ENCODE assay signal across 27 cellular contexts in genomic region chr15:38899300-38899699, GRCh38.
DNase-seq lines count a peak whose midpoint lies in the region; ATAC-seq and TF ChIP-seq lines count a peak whose summit lies in the region.
"Had no signal": no experiment of that assay in that cellular context is flagged by ENCODE, and none has a peak within 500 bp of the region (broad histone marks: within the 10 kb centered on the region; RNA-seq: fewer than 3 reads in every experiment).

No MANE protein-coding gene starts in this region.

- in situ Hi-C loops in mammary epithelial cell (cut with MboI; ENCODE audit: low sequenced_read_pairs in 2 of 2) = no loop called here

- no peaks in the 10 kb centered on the region for H3K36me3 ChIP-seq in mammary epithelial cell (ENCODE audit: insufficient read depth, low read length)
- H3K36me3 ChIP-seq: gastrocnemius medialis, lower lobe of right lung, spleen had no signal

- H3K4me2 ChIP-seq in mammary epithelial cell (ENCODE audit: insufficient read depth, low read depth, low read length) = peak overlapping the region; percentile 5

- peaks cover 31% of the 10 kb centered on the region for H3K4me1 ChIP-seq in mammary epithelial cell (ENCODE audit: insufficient read depth, low read length)
- H3K4me1 ChIP-seq: gastrocnemius medialis had no signal

- CTCF ChIA-PET in mammary epithelial cell (lab: Charles Lee; ENCODE audit: low non-redundant PET) (interaction anchor here (0.5 kb wide), 1 partner anchor 92 kb away, joined by 9 read pairs; no protein-coding TSS in a partner anchor), HEK293T (lab: Yijun Ruan, JAX) (no interaction called here)

- no peak overlapping the region for H3K9ac ChIP-seq in mammary epithelial cell (ENCODE audit: insufficient read depth, low read length)

- H3K27ac Mint-ChIP-seq in activated CD4-positive, alpha-beta T cell treated with anti-CD3 and anti-CD28 coated beads, Interleukin-2, amount 10 ng/mL, durations not matched to agents 24 days and 14 days = no peak overlapping the region
- no peak overlapping the region for H3K27ac Mint-ChIP-seq in activated naive CD8-positive, alpha-beta T cell treated with anti-CD3 and anti-CD28 coated beads for 36 hours
- H3K27ac Mint-ChIP-seq: activated naive CD4-positive, alpha-beta T cell treated with anti-CD3 and anti-CD28 coated beads, Interleukin-2, amount 50 U/mL, for 72 hours; brain; CD8-positive, alpha-beta T cell had no signal

- POLR2A ChIA-PET in HEK293T (lab: Yijun Ruan, JAX) = no interaction called here

- no peaks in the 10 kb centered on the region for H3K4me1 Mint-ChIP-seq in activated CD4-positive, alpha-beta T cell treated with anti-CD3 and anti-CD28 coated beads, Interleukin-2, amount 10 ng/mL, durations not matched to agents 24 days and 14 days
- no peaks in the 10 kb centered on the region for H3K4me1 Mint-ChIP-seq in activated naive CD8-positive, alpha-beta T cell treated with anti-CD3 and anti-CD28 coated beads for 36 hours

- no peaks in the 10 kb centered on the region for H4K20me1 ChIP-seq in mammary epithelial cell (ENCODE audit: insufficient read depth, low read length)

- no peaks in the 10 kb centered on the region for H3K9me3 ChIP-seq in mammary epithelial cell (replicated peaks; ENCODE audit: insufficient read depth, low read length)
- H3K9me3 ChIP-seq: gastrocnemius medialis, lower lobe of right lung, spleen had no signal

- H3K27me3 Mint-ChIP-seq in activated CD4-positive, alpha-beta T cell treated with anti-CD3 and anti-CD28 coated beads, Interleukin-2, amount 10 ng/mL, durations not matched to agents 24 days and 14 days = peaks cover 2% of the 10 kb centered on the region
- peaks cover 2% of the 10 kb centered on the region for H3K27me3 Mint-ChIP-seq in activated naive CD8-positive, alpha-beta T cell treated with anti-CD3 and anti-CD28 coated beads for 36 hours

- peak overlapping the region; percentile 54 for H2AFZ ChIP-seq in mammary epithelial cell (ENCODE audit: low read depth, low read length)

- no peaks in the 10 kb centered on the region for H3K36me3 Mint-ChIP-seq in activated CD4-positive, alpha-beta T cell treated with anti-CD3 and anti-CD28 coated beads, Interleukin-2, amount 10 ng/mL, durations not matched to agents 24 days and 14 days (ENCODE audit: low read depth)
- no peaks in the 10 kb centered on the region for H3K36me3 Mint-ChIP-seq in activated naive CD8-positive, alpha-beta T cell treated with anti-CD3 and anti-CD28 coated beads for 36 hours
- H3K36me3 Mint-ChIP-seq: activated naive CD4-positive, alpha-beta T cell treated with anti-CD3 and anti-CD28 coated beads, Interleukin-2, amount 50 U/mL, for 72 hours; brain; CD8-positive, alpha-beta T cell had no signal

- no peak overlapping the region for H3K4me3 Mint-ChIP-seq in activated CD4-positive, alpha-beta T cell treated with anti-CD3 and anti-CD28 coated beads, Interleukin-2, amount 10 ng/mL, durations not matched to agents 24 days and 14 days
- no peak overlapping the region for H3K4me3 Mint-ChIP-seq in activated naive CD8-positive, alpha-beta T cell treated with anti-CD3 and anti-CD28 coated beads for 36 hours
- H3K4me3 Mint-ChIP-seq: brain; CD8-positive, alpha-beta T cell had no signal

- 82% methylated on average over 2 of the region's 2 CpGs for WGBS in mammary epithelial cell (ENCODE audit: low coverage, missing lambda C conversion rate)

- H3K27ac ChIP-seq in mammary epithelial cell (ENCODE audit: insufficient read depth, low read depth, low read length) = no peak overlapping the region
- H3K27ac ChIP-seq: 22Rv1, coronary artery, gastrocnemius medialis, lower lobe of right lung had no signal

- dilution Hi-C loops in mammary epithelial cell (cut with HindIII; ENCODE audit: low sequenced_read_pairs) = no loop called here

- DNase-seq in activated CD4-positive, alpha-beta T cell treated with anti-CD3 and anti-CD28 coated beads, Interleukin-2, amount 10 ng/mL, durations not matched to agents 24 days and 14 days = peak; percentile 24
- no peak for DNase-seq in activated CD4-positive, alpha-beta T cell treated with anti-CD3 and anti-CD28 coated beads, Interleukin-2, amount 50 U/mL, for 4 hours
- DNase-seq in mammary epithelial cell = peak; percentile 80
- peak; percentile 85 for DNase-seq in fibroblast of peridontal ligament (ENCODE audit: extremely low read depth)
- DNase-seq in activated naive CD8-positive, alpha-beta T cell treated with anti-CD3 and anti-CD28 coated beads for 36 hours = no peak
- DNase-seq in NCI-H2081 treated with DMSO at 0.1 percent for 48 hours (lab: John Stamatoyannopoulos, UW) = no peak
- no peak for DNase-seq in HEK293T (ENCODE audit: extremely low spot score)
- DNase-seq: activated CD4-positive, alpha-beta T cell treated with anti-CD3 and anti-CD28 coated beads for 48 hours; AML-193; CD8-positive, alpha-beta T cell; gastrocnemius medialis; hypothalamus; kidney; lower lobe of right lung; NCI-H1105 treated with DMSO at 0.1 percent for 48 hours; NCI-H2081; NCI-H446; spleen; stimulated activated CD4-positive, alpha-beta T cell treated with anti-CD3 and anti-CD28 coated beads, Interleukin-4, amount 100 ng/mL, for 1 hour; stimulated activated naive CD4-positive, alpha-beta T cell treated with Interleukin-2 at 50 U/mL for 16 hours; T-helper 2 cell had no signal

- ATAC-seq in HG03432 (IDR thresholded peaks at IDR 0.05; ENCODE audit: unreplicated experiment) = no peak
- ATAC-seq: activated naive CD4-positive, alpha-beta T cell treated with anti-CD3 and anti-CD28 coated beads, Interleukin-2, amount 50 U/mL, for 72 hours; CD8-positive, alpha-beta T cell; gastrocnemius medialis; lower lobe of right lung; Panc1 had no signal

- no peaks in the 10 kb centered on the region for H3K27me3 ChIP-seq in mammary epithelial cell (ENCODE audit: insufficient read depth, low read length)
- H3K27me3 ChIP-seq: gastrocnemius medialis, spleen had no signal

- no peaks in the 10 kb centered on the region for H3K9me3 Mint-ChIP-seq in activated CD4-positive, alpha-beta T cell treated with anti-CD3 and anti-CD28 coated beads, Interleukin-2, amount 10 ng/mL, durations not matched to agents 24 days and 14 days
- H3K9me3 Mint-ChIP-seq in activated naive CD8-positive, alpha-beta T cell treated with anti-CD3 and anti-CD28 coated beads for 36 hours = no peaks in the 10 kb centered on the region
- H3K9me3 Mint-ChIP-seq: activated naive CD4-positive, alpha-beta T cell treated with anti-CD3 and anti-CD28 coated beads, Interleukin-2, amount 50 U/mL, for 72 hours; CD8-positive, alpha-beta T cell had no signal

- no peaks in the 10 kb centered on the region for H3K79me2 ChIP-seq in mammary epithelial cell (ENCODE audit: insufficient read depth, low read length)

- no TSS peak for BruUV-seq in mammary epithelial cell (replicated peaks; lab: Mats Ljungman, UMichigan)

- intact Hi-C loops in activated CD4-positive, alpha-beta T cell treated with anti-CD3 and anti-CD28 coated beads, Interleukin-2, amount 10 ng/mL, durations not matched to agents 24 days and 14 days (cut with micrococcal nuclease) = no loop called here
- intact Hi-C loops in mammary epithelial cell (cut with micrococcal nuclease) = no loop called here

- no peak for TF ChIP-seq CTCF in mammary epithelial cell (conservative IDR thresholded peaks at IDR 0.05 in 1 of 2, IDR thresholded peaks at IDR 0.05 in 1 of 2; ENCODE audit: extremely low read depth in 1 of 2, insufficient read depth in 1 of 2, low read depth in 1 of 2, low read length in 2 of 2)

- H3K4me3 ChIP-seq in mammary epithelial cell (replicated peaks in 1 of 3; ENCODE audit: insufficient read depth in 1 of 3, low read depth in 2 of 3, low read length in 3 of 3) = no peak overlapping the region
- H3K4me3 ChIP-seq: coronary artery, gastrocnemius medialis, lower lobe of right lung, spleen had no signal

TF ChIP-seq in HEK293T, 16 proteins besides CTCF, POLR2A, EP300 and RAD21:
- TF ChIP-seq PKNOX1 (IDR thresholded peaks at IDR 0.05) (no peak), CTBP1 (IDR thresholded peaks at IDR 0.05; ENCODE audit: borderline replicate concordance) (no peak), BHLHE40 (IDR thresholded peaks at IDR 0.05; ENCODE audit: borderline replicate concordance) (no peak), HDGF (IDR thresholded peaks at IDR 0.05; ENCODE audit: borderline replicate concordance) (no peak), FOXA1 (IDR thresholded peaks at IDR 0.05) (no peak), ELF4 (IDR thresholded peaks at IDR 0.05) (no peak), ARNT (IDR thresholded peaks at IDR 0.05) (no peak), TARDBP (IDR thresholded peaks at IDR 0.05) (no peak), FOXK2 (IDR thresholded peaks at IDR 0.05) (no peak), ZNF384 (IDR thresholded peaks at IDR 0.05) (no peak), L3MBTL2 (conservative IDR thresholded peaks at IDR 0.05) (no peak), SUZ12 (IDR thresholded peaks at IDR 0.05) (no peak)

Comparison
In these comparisons a context has a peak if more than half of its experiments do, and no peak if none do; other contexts are left out.
1. DNase-seq: peak in activated CD4-positive, alpha-beta T cell treated with anti-CD3 and anti-CD28 coated beads, Interleukin-2, amount 10 ng/mL, durations not matched to agents 24 days and 14 days (single experiment), mammary epithelial cell (single experiment) and fibroblast of peridontal ligament (single experiment); none in activated CD4-positive, alpha-beta T cell treated with anti-CD3 and anti-CD28 coated beads, Interleukin-2, amount 50 U/mL, for 4 hours (0 of 2), activated naive CD8-positive, alpha-beta T cell treated with anti-CD3 and anti-CD28 coated beads for 36 hours (single experiment), NCI-H2081 treated with DMSO at 0.1 percent for 48 hours (single experiment) and HEK293T (single experiment).